In genomic region chr11:20909995-20910726, GRCh38 we compare ENCODE assay signal across 24 cellular contexts.
"Had no signal": no experiment of that assay in that cellular context is flagged by ENCODE, and none has a peak within 500 bp of the region (broad histone marks: within the 10 kb centered on the region; RNA-seq: fewer than 3 reads in every experiment).

No MANE protein-coding gene starts in this region.

- H3K4me1 Mint-ChIP-seq: activated B cell treated with CpG ODN at 0.5 μM for 24 hours; activated CD4-positive, alpha-beta memory T cell treated with anti-CD3 and anti-CD28 coated beads, Interleukin-2, amount 10 ng/mL, durations not matched to agents 7 days and 5 days; activated naive CD8-positive, alpha-beta T cell treated with anti-CD3 and anti-CD28 coated beads, Interleukin-2, amount 10 ng/mL, durations not matched to agents 7 days and 5 days; nephron; stimulated activated naive B cell treated with anti-CD40 and anti-IgM and Interleukin-4, amounts not matched to agents 10 μg/mL and 1 μg/mL and 100 μg/mL, for 72 hours had no signal

- H3K27me3 Mint-ChIP-seq: activated B cell treated with CpG ODN at 0.5 μM for 24 hours; activated CD4-positive, alpha-beta memory T cell treated with anti-CD3 and anti-CD28 coated beads, Interleukin-2, amount 10 ng/mL, durations not matched to agents 7 days and 5 days; activated naive CD8-positive, alpha-beta T cell treated with anti-CD3 and anti-CD28 coated beads, Interleukin-2, amount 10 ng/mL, durations not matched to agents 7 days and 5 days; stimulated activated naive B cell treated with anti-CD40 and anti-IgM and Interleukin-4, amounts not matched to agents 10 μg/mL and 1 μg/mL and 100 μg/mL, for 72 hours had no signal

- H2AFZ ChIP-seq: hepatocyte had no signal

- H3K36me3 ChIP-seq: cardiac muscle cell, esophagus squamous epithelium, sigmoid colon, thyroid gland had no signal

- H3K4me3 Mint-ChIP-seq: activated B cell treated with CpG ODN at 0.5 μM for 24 hours; activated CD4-positive, alpha-beta memory T cell treated with anti-CD3 and anti-CD28 coated beads, Interleukin-2, amount 10 ng/mL, durations not matched to agents 7 days and 5 days; activated naive CD8-positive, alpha-beta T cell treated with anti-CD3 and anti-CD28 coated beads, Interleukin-2, amount 10 ng/mL, durations not matched to agents 7 days and 5 days; nephron; stimulated activated naive B cell treated with anti-CD40 and anti-IgM and Interleukin-4, amounts not matched to agents 10 μg/mL and 1 μg/mL and 100 μg/mL, for 72 hours had no signal

- H3K36me3 Mint-ChIP-seq: activated naive CD8-positive, alpha-beta T cell treated with anti-CD3 and anti-CD28 coated beads, Interleukin-2, amount 10 ng/mL, durations not matched to agents 7 days and 5 days; stimulated activated naive B cell treated with anti-CD40 and anti-IgM and Interleukin-4, amounts not matched to agents 10 μg/mL and 1 μg/mL and 100 μg/mL, for 72 hours had no signal

- H3K4me3 ChIP-seq: cardiac muscle cell, esophagus squamous epithelium, hepatocyte, lung, sigmoid colon, thyroid gland had no signal

- H3K9me3 Mint-ChIP-seq: activated CD4-positive, alpha-beta memory T cell treated with anti-CD3 and anti-CD28 coated beads, Interleukin-2, amount 10 ng/mL, durations not matched to agents 7 days and 5 days; activated naive CD8-positive, alpha-beta T cell treated with anti-CD3 and anti-CD28 coated beads, Interleukin-2, amount 10 ng/mL, durations not matched to agents 7 days and 5 days; nephron had no signal

- H3K27ac Mint-ChIP-seq: activated B cell treated with CpG ODN at 0.5 μM for 24 hours; activated CD4-positive, alpha-beta memory T cell treated with anti-CD3 and anti-CD28 coated beads, Interleukin-2, amount 10 ng/mL, durations not matched to agents 7 days and 5 days; activated naive CD8-positive, alpha-beta T cell treated with anti-CD3 and anti-CD28 coated beads, Interleukin-2, amount 10 ng/mL, durations not matched to agents 7 days and 5 days; activated T-helper 2 cell treated with anti-CD3 and anti-CD28 coated beads, Interferon-gamma antibody, Interleukin-2, Interleukin-4, amounts not matched to agents 10 μg/mL and 5 μg/mL and 100 μg/mL, durations not matched to agents 14 hours and 24 hours and 36 hours; nephron; stimulated activated naive B cell treated with anti-CD40 and anti-IgM and Interleukin-4, amounts not matched to agents 10 μg/mL and 1 μg/mL and 100 μg/mL, for 72 hours had no signal

- ATAC-seq: left colon; stimulated activated naive B cell treated with anti-CD40 and anti-IgM and Interleukin-4, amounts not matched to agents 10 μg/mL and 1 μg/mL and 100 μg/mL, for 72 hours had no signal

- H3K79me2 ChIP-seq: hepatocyte had no signal

- H3K4me2 ChIP-seq: hepatocyte had no signal

- H3K27ac ChIP-seq: cardiac muscle cell, esophagus squamous epithelium, hepatocyte, sigmoid colon, thyroid gland had no signal

- H3K27me3 ChIP-seq: cardiac muscle cell, esophagus squamous epithelium, hepatocyte, sigmoid colon, thyroid gland had no signal

- H3K9me3 ChIP-seq: esophagus squamous epithelium, sigmoid colon, thyroid gland had no signal

- FAIRE-seq: endothelial cell of umbilical vein, islet of Langerhans had no signal

- DNase-seq: activated B cell treated with CpG ODN at 0.5 μM for 24 hours; activated CD4-positive, alpha-beta memory T cell treated with anti-CD3 and anti-CD28 coated beads, Interleukin-2, amount 10 ng/mL, durations not matched to agents 7 days and 5 days; activated CD4-positive, alpha-beta T cell treated with anti-CD3 and anti-CD28 coated beads for 48 hours; activated naive CD4-positive, alpha-beta T cell treated with Interleukin-2 at 50 U/mL for 16 hours; activated naive CD8-positive, alpha-beta T cell treated with anti-CD3 and anti-CD28 coated beads, Interleukin-2, amount 10 ng/mL, durations not matched to agents 7 days and 5 days; activated T-cell treated with anti-CD3 and anti-CD28 coated beads, Interleukin-2, amount 50 U/mL, for 1 hour; amygdala; dermis blood vessel endothelial cell; effector memory CD4-positive, alpha-beta T cell; esophagus squamous epithelium; left colon; nucleus accumbens; sigmoid colon; stimulated activated CD4-positive, alpha-beta T cell treated with anti-CD3 and anti-CD28 coated beads, Interleukin-4, amount 100 ng/mL, for 24 hours; stimulated activated naive B cell treated with anti-CD40 and anti-IgM and Interleukin-4, amounts not matched to agents 10 μg/mL and 1 μg/mL and 100 μg/mL, for 72 hours; T-helper 9 cell; thyroid gland had no signal

- H3K4me1 ChIP-seq: esophagus squamous epithelium, sigmoid colon, thyroid gland had no signal
